In genomic region chr11:123122852-123123251, GRCh38 we compare ENCODE assay signal across 17 cellular contexts.
DNase-seq lines count a peak whose midpoint lies in the region; ATAC-seq, FAIRE-seq and TF ChIP-seq lines count a peak whose summit lies in the region.
"Had no signal": no experiment of that assay in that cellular context is flagged by ENCODE, and none has a peak within 500 bp of the region (broad histone marks: within the 10 kb centered on the region; RNA-seq: fewer than 3 reads in every experiment).

No MANE protein-coding gene starts in this region.

- no peak for TF ChIP-seq EP300 in upper lobe of left lung (IDR thresholded peaks at IDR 0.05)

- H3K4me1 ChIP-seq in mucosa of rectum (ENCODE audit: control insufficient read depth in 2 of 2, insufficient read depth in 2 of 2, low read length in 2 of 2) = peaks cover 0 to 3% of the 10 kb centered on the region in 2 donors
- H3K4me1 ChIP-seq in upper lobe of left lung = peaks cover 0 to 30% (median 17%) of the 10 kb centered on the region in 4 donors

- WGBS in upper lobe of left lung, 2 donors = 48 to 54% methylated on average over 7 of the region's 7 CpGs

- H3K9me3 ChIP-seq in mucosa of rectum (ENCODE audit: control insufficient read depth in 2 of 2, low read length in 2 of 2) (no peaks in the 10 kb centered on the region), upper lobe of left lung (no peaks in the 10 kb centered on the region)

- TF ChIP-seq POLR2A in upper lobe of left lung (IDR thresholded peaks at IDR 0.05) = no peak

- ATAC-seq in upper lobe of left lung (ENCODE audit: low FRiP score in 2 of 2) (no peak), GM21576 (IDR thresholded peaks at IDR 0.05; ENCODE audit: unreplicated experiment) (no peak), HG03442 (IDR thresholded peaks at IDR 0.05; ENCODE audit: unreplicated experiment) (no peak)
- ATAC-seq: foreskin keratinocyte had no signal

- peak overlapping the region in 1 of 2 donors; percentile 25 for H3K9ac ChIP-seq in mucosa of rectum (ENCODE audit: low read depth in 1 of 2, low read length in 2 of 2)

- H3K4me3 ChIP-seq in mucosa of rectum (ENCODE audit: low read length in 2 of 2) (no peak overlapping the region), upper lobe of left lung (no peak overlapping the region)

- TF ChIP-seq CTCF in upper lobe of left lung (IDR thresholded peaks at IDR 0.05) = no peak

- FAIRE-seq in endometrium (lab: Jason Lieb, UNC) = peak; percentile 33

- H3K27ac ChIP-seq in mucosa of rectum (ENCODE audit: low read depth in 2 of 2, low read length in 2 of 2) (peak overlapping the region; percentile 62 to 79), upper lobe of left lung (peak overlapping the region; percentile 50 to 80 (median 68))
- H3K27ac ChIP-seq: foreskin keratinocyte had no signal

- H3K27me3 ChIP-seq in mucosa of rectum (ENCODE audit: control insufficient read depth in 2 of 2, insufficient read depth in 2 of 2, low read length in 2 of 2) (no peaks in the 10 kb centered on the region), upper lobe of left lung (no peaks in the 10 kb centered on the region)
- H3K27me3 ChIP-seq: foreskin keratinocyte had no signal

- H3K36me3 ChIP-seq in mucosa of rectum (ENCODE audit: control insufficient read depth in 2 of 2, insufficient read depth in 2 of 2, low read length in 2 of 2) (no peaks in the 10 kb centered on the region), upper lobe of left lung (no peaks in the 10 kb centered on the region)

- DNase-seq in RPMI8226 = peak; percentile 71
- DNase-seq in upper lobe of left lung = no peak
- DNase-seq in NCI-H2107 treated with DMSO at 0.1 percent for 48 hours (lab: John Stamatoyannopoulos, UW; ENCODE audit: unreplicated experiment) = no peak
- no peak for DNase-seq in NCI-H524 treated with DMSO at 0.1 percent for 48 hours (lab: John Stamatoyannopoulos, UW)
- DNase-seq: activated CD4-positive, alpha-beta T cell treated with anti-CD3 and anti-CD28 coated beads, Interleukin-2, amount 50 U/mL, for 48 hours; activated gamma-delta T cell; CD4-positive, alpha-beta T cell; foreskin keratinocyte; GF-D8; kidney glomerular epithelial cell; NCI-H2081 treated with DMSO at 0.1 percent for 48 hours; stimulated activated CD4-positive, alpha-beta T cell treated with anti-CD3 and anti-CD28 coated beads, Interleukin-4, amount 100 ng/mL, for 1 hour; stimulated activated naive CD4-positive, alpha-beta T cell had no signal
